1 cellular context compared by ENCODE assay signal in genomic region chr3:95002665-95003064, GRCh38.
TF ChIP-seq lines count a peak whose summit lies in the region.

No MANE protein-coding gene starts in this region.

TF ChIP-seq in GM23338, 12 proteins besides CTCF, POLR2A, EP300 and RAD21 (continued from another document):
- TF ChIP-seq, protein P1, sequence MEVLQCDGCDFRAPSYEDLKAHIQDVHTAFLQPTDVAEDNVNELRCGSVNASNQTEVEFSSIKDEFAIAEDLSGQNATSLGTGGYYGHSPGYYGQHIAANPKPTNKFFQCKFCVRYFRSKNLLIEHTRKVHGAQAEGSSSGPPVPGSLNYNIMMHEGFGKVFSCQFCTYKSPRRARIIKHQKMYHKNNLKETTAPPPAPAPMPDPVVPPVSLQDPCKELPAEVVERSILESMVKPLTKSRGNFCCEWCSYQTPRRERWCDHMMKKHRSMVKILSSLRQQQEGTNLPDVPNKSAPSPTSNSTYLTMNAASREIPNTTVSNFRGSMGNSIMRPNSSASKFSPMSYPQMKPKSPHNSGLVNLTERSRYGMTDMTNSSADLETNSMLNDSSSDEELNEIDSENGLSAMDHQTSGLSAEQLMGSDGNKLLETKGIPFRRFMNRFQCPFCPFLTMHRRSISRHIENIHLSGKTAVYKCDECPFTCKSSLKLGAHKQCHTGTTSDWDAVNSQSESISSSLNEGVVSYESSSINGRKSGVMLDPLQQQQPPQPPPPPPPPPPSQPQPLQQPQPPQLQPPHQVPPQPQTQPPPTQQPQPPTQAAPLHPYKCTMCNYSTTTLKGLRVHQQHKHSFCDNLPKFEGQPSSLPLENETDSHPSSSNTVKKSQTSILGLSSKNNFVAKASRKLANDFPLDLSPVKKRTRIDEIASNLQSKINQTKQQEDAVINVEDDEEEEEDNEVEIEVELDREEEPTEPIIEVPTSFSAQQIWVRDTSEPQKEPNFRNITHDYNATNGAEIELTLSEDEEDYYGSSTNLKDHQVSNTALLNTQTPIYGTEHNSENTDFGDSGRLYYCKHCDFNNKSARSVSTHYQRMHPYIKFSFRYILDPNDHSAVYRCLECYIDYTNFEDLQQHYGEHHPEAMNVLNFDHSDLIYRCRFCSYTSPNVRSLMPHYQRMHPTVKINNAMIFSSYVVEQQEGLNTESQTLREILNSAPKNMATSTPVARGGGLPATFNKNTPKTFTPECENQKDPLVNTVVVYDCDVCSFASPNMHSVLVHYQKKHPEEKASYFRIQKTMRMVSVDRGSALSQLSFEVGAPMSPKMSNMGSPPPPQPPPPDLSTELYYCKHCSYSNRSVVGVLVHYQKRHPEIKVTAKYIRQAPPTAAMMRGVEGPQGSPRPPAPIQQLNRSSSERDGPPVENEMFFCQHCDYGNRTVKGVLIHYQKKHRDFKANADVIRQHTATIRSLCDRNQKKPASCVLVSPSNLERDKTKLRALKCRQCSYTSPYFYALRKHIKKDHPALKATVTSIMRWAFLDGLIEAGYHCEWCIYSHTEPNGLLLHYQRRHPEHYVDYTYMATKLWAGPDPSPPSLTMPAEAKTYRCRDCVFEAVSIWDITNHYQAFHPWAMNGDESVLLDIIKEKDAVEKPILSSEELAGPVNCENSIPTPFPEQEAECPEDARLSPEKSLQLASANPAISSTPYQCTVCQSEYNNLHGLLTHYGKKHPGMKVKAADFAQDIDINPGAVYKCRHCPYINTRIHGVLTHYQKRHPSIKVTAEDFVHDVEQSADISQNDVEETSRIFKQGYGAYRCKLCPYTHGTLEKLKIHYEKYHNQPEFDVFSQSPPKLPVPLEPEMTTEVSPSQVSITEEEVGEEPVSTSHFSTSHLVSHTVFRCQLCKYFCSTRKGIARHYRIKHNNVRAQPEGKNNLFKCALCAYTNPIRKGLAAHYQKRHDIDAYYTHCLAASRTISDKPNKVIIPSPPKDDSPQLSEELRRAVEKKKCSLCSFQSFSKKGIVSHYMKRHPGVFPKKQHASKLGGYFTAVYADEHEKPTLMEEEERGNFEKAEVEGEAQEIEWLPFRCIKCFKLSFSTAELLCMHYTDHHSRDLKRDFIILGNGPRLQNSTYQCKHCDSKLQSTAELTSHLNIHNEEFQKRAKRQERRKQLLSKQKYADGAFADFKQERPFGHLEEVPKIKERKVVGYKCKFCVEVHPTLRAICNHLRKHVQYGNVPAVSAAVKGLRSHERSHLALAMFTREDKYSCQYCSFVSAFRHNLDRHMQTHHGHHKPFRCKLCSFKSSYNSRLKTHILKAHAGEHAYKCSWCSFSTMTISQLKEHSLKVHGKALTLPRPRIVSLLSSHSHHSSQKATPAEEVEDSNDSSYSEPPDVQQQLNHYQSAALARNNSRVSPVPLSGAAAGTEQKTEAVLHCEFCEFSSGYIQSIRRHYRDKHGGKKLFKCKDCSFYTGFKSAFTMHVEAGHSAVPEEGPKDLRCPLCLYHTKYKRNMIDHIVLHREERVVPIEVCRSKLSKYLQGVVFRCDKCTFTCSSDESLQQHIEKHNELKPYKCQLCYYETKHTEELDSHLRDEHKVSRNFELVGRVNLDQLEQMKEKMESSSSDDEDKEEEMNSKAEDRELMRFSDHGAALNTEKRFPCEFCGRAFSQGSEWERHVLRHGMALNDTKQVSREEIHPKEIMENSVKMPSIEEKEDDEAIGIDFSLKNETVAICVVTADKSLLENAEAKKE (CRISPR knock-in tag; IDR thresholded peaks at IDR 0.05), result no peak
